Comparison of ENCODE assay signal across 1 cellular context in the genomic region with DNA sequence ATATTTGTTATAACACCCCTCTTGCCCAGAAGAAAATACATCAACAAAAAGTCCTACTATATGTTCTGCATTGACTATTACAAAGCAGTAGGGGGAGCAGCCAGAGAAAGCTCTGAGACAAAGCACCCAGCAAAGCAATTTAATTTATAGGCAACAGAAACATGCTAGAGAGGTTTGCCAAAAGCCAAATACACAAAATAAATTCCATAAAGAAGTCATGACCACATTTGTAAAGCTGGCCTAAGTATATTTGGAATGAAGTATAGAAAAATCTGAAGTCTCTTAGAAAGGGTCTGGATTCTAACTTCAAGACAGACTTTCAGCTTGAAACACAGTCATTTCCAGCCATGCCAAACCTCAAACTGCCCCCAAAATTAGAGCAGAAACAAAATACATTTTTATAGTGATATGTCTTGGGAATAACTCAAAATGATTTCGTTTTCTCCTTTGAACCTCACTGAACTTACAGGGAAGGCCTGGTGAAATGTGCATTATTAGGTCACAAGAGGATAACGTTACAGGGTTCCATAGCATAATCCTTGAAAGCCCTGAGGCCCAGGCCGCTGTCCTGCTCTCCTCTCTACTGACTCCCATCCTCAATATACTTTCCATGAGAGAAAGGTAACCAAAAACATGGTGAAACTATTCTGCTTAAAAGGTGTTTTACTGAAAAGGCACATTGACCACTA.
TF ChIP-seq lines count a peak whose summit lies in the region.

No MANE protein-coding gene starts in this region.

TF ChIP-seq in WTC11, 78 proteins besides CTCF, POLR2A, EP300 and RAD21 (continued from another document):
- TF ChIP-seq PREB (CRISPR knock-in tag; IDR thresholded peaks at IDR 0.05; ENCODE audit: borderline replicate concordance) = no peak
